17 cellular contexts compared by ENCODE assay signal in the genomic region with DNA sequence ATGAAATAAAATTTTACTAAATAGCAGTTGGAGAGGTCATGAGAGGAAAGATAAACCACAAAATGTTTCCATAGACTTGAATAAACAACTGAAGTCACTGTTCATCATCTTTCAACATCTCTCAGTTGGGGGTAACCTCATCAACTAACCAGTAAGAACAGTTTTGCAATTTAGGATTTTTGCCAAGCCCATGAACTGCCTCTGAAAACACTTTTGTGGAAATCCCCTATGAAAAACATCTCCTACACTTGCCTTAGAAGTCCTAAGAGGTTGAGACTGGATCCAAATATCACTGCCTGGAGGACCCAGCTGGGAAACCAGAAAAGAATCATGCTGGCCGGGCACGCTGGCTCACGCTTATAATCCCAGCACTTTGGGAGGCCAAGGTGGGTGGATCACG.
DNase-seq lines count a peak whose midpoint lies in the region; ATAC-seq and TF ChIP-seq lines count a peak whose summit lies in the region.
"Had no signal": no experiment of that assay in that cellular context is flagged by ENCODE, and none has a peak within 500 bp of the region (broad histone marks: within the 10 kb centered on the region; RNA-seq: fewer than 3 reads in every experiment).

No MANE protein-coding gene starts in this region.

- no peak overlapping the region for H2AK5ac ChIP-seq in IMR-90 (ENCODE audit: low read depth, low read length)

- H3K23ac ChIP-seq in IMR-90 (ENCODE audit: low read depth, low read length), result no peak overlapping the region

- H2BK5ac ChIP-seq in IMR-90 (ENCODE audit: low read depth, low read length, poor library complexity, severe bottlenecking), result peak overlapping the region; percentile 99

- H2AK9ac ChIP-seq in IMR-90 (replicated peaks; ENCODE audit: low read depth, low read length, poor library complexity), result no peak overlapping the region

- no peak overlapping the region for H3K27ac Mint-ChIP-seq in activated CD8-positive, alpha-beta T cell treated with anti-CD3 and anti-CD28 coated beads for 36 hours
- no peak overlapping the region for H3K27ac Mint-ChIP-seq in activated naive CD4-positive, alpha-beta T cell treated with anti-CD3 and anti-CD28 coated beads, Interleukin-2, amount 10 ng/mL, durations not matched to agents 7 days and 5 days
- H3K27ac Mint-ChIP-seq: activated CD4-positive, alpha-beta memory T cell treated with anti-CD3 and anti-CD28 coated beads, Interleukin-2, amount 10 ng/mL, durations not matched to agents 7 days and 5 days; T-helper 1 cell treated with Interleukin-12 subunit alpha and Interleukin-12 subunit beta and Interleukin-4 antibody, amounts not matched to agents 30 μg/mL and 1 μg/mL, for 36 hours had no signal

- H3K27me3 ChIP-seq in AG04450 (ENCODE audit: control insufficient read depth, insufficient read depth, low read length) (no peaks in the 10 kb centered on the region), IMR-90 (ENCODE audit: control insufficient read depth, insufficient read depth, low read length) (no peaks in the 10 kb centered on the region)
- H3K27me3 ChIP-seq: BE2C, pancreas, upper lobe of right lung had no signal

- no peaks in the 10 kb centered on the region; the same call in 1 of the 2 replicates for H3K9me3 ChIP-seq in AG04450 (ENCODE audit: control insufficient read depth, insufficient read depth, low read length)
- no peaks in the 10 kb centered on the region for H3K9me3 ChIP-seq in IMR-90 (ENCODE audit: control insufficient read depth, insufficient read depth, low read length)
- H3K9me3 ChIP-seq: BE2C, pancreas, upper lobe of right lung had no signal

- no peaks in the 10 kb centered on the region for H3K9me1 ChIP-seq in IMR-90 (ENCODE audit: insufficient read depth, low read length)

- in situ Hi-C loops in IMR-90 (cut with MboI; ENCODE audit: low sequenced_read_pairs), result no loop called here
- in situ Hi-C loops in astrocyte of the spinal cord (cut with HindIII; ENCODE audit: low sequenced_read_pairs), result no loop called here

- no peaks in the 10 kb centered on the region for H3K4me1 Mint-ChIP-seq in activated CD8-positive, alpha-beta T cell treated with anti-CD3 and anti-CD28 coated beads for 36 hours (ENCODE audit: low read depth)
- H3K4me1 Mint-ChIP-seq in activated naive CD4-positive, alpha-beta T cell treated with anti-CD3 and anti-CD28 coated beads, Interleukin-2, amount 10 ng/mL, durations not matched to agents 7 days and 5 days, result no peaks in the 10 kb centered on the region
- H3K4me1 Mint-ChIP-seq: activated CD4-positive, alpha-beta memory T cell treated with anti-CD3 and anti-CD28 coated beads, Interleukin-2, amount 10 ng/mL, durations not matched to agents 7 days and 5 days; central memory CD8-positive, alpha-beta T cell had no signal

- no peaks in the 10 kb centered on the region for H4K20me1 ChIP-seq in IMR-90 (ENCODE audit: insufficient read depth, low read length)

- 72% methylated on average over 3 of the region's 4 CpGs; no CpG with 5 or more reads in 1 of the 2 experiments for WGBS in IMR-90 (ENCODE audit: extremely low coverage in 2 of 2, insufficient read length in 1 of 2), 2 experiments

- no peak overlapping the region for H3K4me3 Mint-ChIP-seq in activated CD8-positive, alpha-beta T cell treated with anti-CD3 and anti-CD28 coated beads for 36 hours
- H3K4me3 Mint-ChIP-seq in activated naive CD4-positive, alpha-beta T cell treated with anti-CD3 and anti-CD28 coated beads, Interleukin-2, amount 10 ng/mL, durations not matched to agents 7 days and 5 days, result no peak overlapping the region
- H3K4me3 Mint-ChIP-seq: activated CD4-positive, alpha-beta memory T cell treated with anti-CD3 and anti-CD28 coated beads, Interleukin-2, amount 10 ng/mL, durations not matched to agents 7 days and 5 days; central memory CD8-positive, alpha-beta T cell; T-helper 1 cell treated with Interleukin-12 subunit alpha and Interleukin-12 subunit beta and Interleukin-4 antibody, amounts not matched to agents 30 μg/mL and 1 μg/mL, for 36 hours had no signal

- H3K9ac ChIP-seq in IMR-90 (ENCODE audit: low read depth, low read length), result no peak overlapping the region

- H3K4me1 ChIP-seq in IMR-90 (ENCODE audit: control insufficient read depth, insufficient read depth, low read length), result peaks cover 7% of the 10 kb centered on the region
- H3K4me1 ChIP-seq: BE2C, upper lobe of right lung had no signal

- peak overlapping the region; percentile 97 for H4K91ac ChIP-seq in IMR-90 (ENCODE audit: insufficient read depth, low read depth, low read length)

- no peak overlapping the region for H4K5ac ChIP-seq in IMR-90 (ENCODE audit: low read depth, low read length)

- dilution Hi-C loops in IMR-90 (cut with HindIII; ENCODE audit: low sequenced_read_pairs, unreplicated experiment), result no loop called here

- no peak overlapping the region for H2BK15ac ChIP-seq in IMR-90 (ENCODE audit: low read depth, low read length)

- no peak for TF ChIP-seq POLR2A in IMR-90 (IDR thresholded peaks at IDR 0.05; ENCODE audit: low read depth, low read length)

- H3K9me3 Mint-ChIP-seq in activated CD8-positive, alpha-beta T cell treated with anti-CD3 and anti-CD28 coated beads for 36 hours, result peaks cover 3% of the 10 kb centered on the region
- H3K9me3 Mint-ChIP-seq in activated naive CD4-positive, alpha-beta T cell treated with anti-CD3 and anti-CD28 coated beads, Interleukin-2, amount 10 ng/mL, durations not matched to agents 7 days and 5 days, result peaks cover 2% of the 10 kb centered on the region
- H3K9me3 Mint-ChIP-seq: activated CD4-positive, alpha-beta memory T cell treated with anti-CD3 and anti-CD28 coated beads, Interleukin-2, amount 10 ng/mL, durations not matched to agents 7 days and 5 days had no signal

- H3K79me1 ChIP-seq in IMR-90 (ENCODE audit: low read depth in 1 of 2, low read length in 2 of 2), result no peaks in the 10 kb centered on the region

- H2AFZ ChIP-seq in IMR-90 (replicated peaks; ENCODE audit: low read length, poor library complexity), result no peak overlapping the region

- peak overlapping the region; percentile 66 for H3K27ac ChIP-seq in AG04450 (ENCODE audit: low read depth, low read length)
- peak overlapping the region; percentile 80 for H3K27ac ChIP-seq in IMR-90 (ENCODE audit: insufficient read depth, low read length)
- H3K27ac ChIP-seq: upper lobe of right lung had no signal

- no TSS peak for BruUV-seq in IMR-90 (replicated peaks; lab: Mats Ljungman, UMichigan)

- H4K8ac ChIP-seq in IMR-90 (ENCODE audit: low read depth in 2 of 2, low read length in 2 of 2), result peak overlapping the region in 1 of 2 experiments; percentile 86; a peak in 2 of 4 replicates

- H3K36me3 Mint-ChIP-seq in activated CD8-positive, alpha-beta T cell treated with anti-CD3 and anti-CD28 coated beads for 36 hours (ENCODE audit: low read depth), result no peaks in the 10 kb centered on the region
- H3K36me3 Mint-ChIP-seq in activated naive CD4-positive, alpha-beta T cell treated with anti-CD3 and anti-CD28 coated beads, Interleukin-2, amount 10 ng/mL, durations not matched to agents 7 days and 5 days, result no peaks in the 10 kb centered on the region

- H3K36me3 ChIP-seq in IMR-90 (ENCODE audit: control insufficient read depth, insufficient read depth, low read length), result no peaks in the 10 kb centered on the region
- H3K36me3 ChIP-seq: BE2C, pancreas, upper lobe of right lung had no signal

- H3K56ac ChIP-seq in IMR-90 (ENCODE audit: extremely low read depth, insufficient read depth, low read length), result peak overlapping the region; percentile 62; the same call in 1 of the 2 replicates

- H3K4me2 ChIP-seq in IMR-90 (ENCODE audit: low read depth, low read length), result no peak overlapping the region

- peak overlapping the region; percentile 97; the same call in 1 of the 2 replicates for H3K4ac ChIP-seq in IMR-90 (ENCODE audit: low read depth, low read length)

- peak overlapping the region; percentile 100; the same call in 1 of the 2 replicates for H2BK120ac ChIP-seq in IMR-90 (ENCODE audit: low read depth, low read length)

- H3K4me3 ChIP-seq in AG04450 (ENCODE audit: low read depth, low read length) (no peak overlapping the region), IMR-90 (ENCODE audit: insufficient read depth, low read depth, low read length) (no peak overlapping the region), astrocyte of the spinal cord (ENCODE audit: low read depth, low read length) (no peak overlapping the region)
- H3K4me3 ChIP-seq: pancreas, upper lobe of right lung had no signal

- TF ChIP-seq CTCF in AG04450 (IDR thresholded peaks at IDR 0.05; ENCODE audit: low read depth, low read length), result no peak
- TF ChIP-seq CTCF in IMR-90 (conservative IDR thresholded peaks at IDR 0.05; ENCODE audit: low read depth, low read length), result no peak
- no peak for TF ChIP-seq CTCF in astrocyte of the spinal cord (IDR thresholded peaks at IDR 0.05; ENCODE audit: low read depth, low read length)
- TF ChIP-seq CTCF in activated CD8-positive, alpha-beta T cell treated with anti-CD3 and anti-CD28 coated beads for 36 hours (IDR thresholded peaks at IDR 0.05), result no peak
- no peak for TF ChIP-seq CTCF in GM10248 (IDR thresholded peaks at IDR 0.05; ENCODE audit: control extremely low read depth, extremely low read depth, low read depth, missing control alignments)

- no peak overlapping the region for H3K18ac ChIP-seq in IMR-90 (ENCODE audit: low read depth, low read length)

- DNase-seq in AG04450 (ENCODE audit: low read depth, low spot score) (peak; percentile 97), IMR-90 (peak; percentile 99), astrocyte of the spinal cord (ENCODE audit: low read depth, low spot score) (peak; percentile 98), iris pigment epithelial cell (ENCODE audit: low read depth) (peak; percentile 100), GM10248 (ENCODE audit: extremely low spot score) (no peak)
- no peak for DNase-seq in activated CD8-positive, alpha-beta T cell treated with anti-CD3 and anti-CD28 coated beads for 36 hours
- DNase-seq in activated naive CD4-positive, alpha-beta T cell (lab: John Stamatoyannopoulos, UW), result no peak
- DNase-seq in activated naive CD4-positive, alpha-beta T cell treated with anti-CD3 and anti-CD28 coated beads, Interleukin-2, amount 10 ng/mL, durations not matched to agents 7 days and 5 days, result no peak
- DNase-seq: activated CD4-positive, alpha-beta memory T cell treated with anti-CD3 and anti-CD28 coated beads, Interleukin-2, amount 10 ng/mL, durations not matched to agents 7 days and 5 days; BE2C; DMS79 treated with DMSO at 0.1 percent for 48 hours; erythroblast; midbrain; pancreas; upper lobe of right lung had no signal

- no peak for TF ChIP-seq RAD21 in IMR-90 (IDR thresholded peaks at IDR 0.05; ENCODE audit: low read length)

- ATAC-seq in IMR-90 (ENCODE audit: low read depth), result peak; percentile 89
- ATAC-seq in activated CD8-positive, alpha-beta T cell treated with anti-CD3 and anti-CD28 coated beads for 36 hours, result no peak
- ATAC-seq: upper lobe of right lung had no signal

- CTCF ChIA-PET in AG04450 (lab: Charles Lee), result no interaction called here
- CTCF ChIA-PET in IMR-90 (lab: Yijun Ruan, JAX), result interaction anchor here (0.9 kb wide), 1 partner anchor 1061 kb away, joined by 4 read pairs; no protein-coding TSS in a partner anchor
- CTCF ChIA-PET in activated CD8-positive, alpha-beta T cell treated with anti-CD3 and anti-CD28 coated beads for 36 hours (lab: Charles Lee), result no interaction called here
- CTCF ChIA-PET in activated naive CD4-positive, alpha-beta T cell treated with anti-CD3 and anti-CD28 coated beads, Interleukin-2, amount 10 ng/mL, durations not matched to agents 7 days and 5 days (lab: Charles Lee), result no interaction called here
- CTCF ChIA-PET in GM10248 (lab: Yijun Ruan, JAX), result interaction anchor here (1.3 kb wide), 1 partner anchor 36 kb away, joined by 3 read pairs; no protein-coding TSS in a partner anchor

- intact Hi-C loops in IMR-90 (cut with micrococcal nuclease), result loop anchor here (2.0 kb wide), 1 partner anchor 55 kb away; no protein-coding TSS in a partner anchor
- intact Hi-C loops in activated CD8-positive, alpha-beta T cell treated with anti-CD3 and anti-CD28 coated beads for 36 hours (cut with micrococcal nuclease), result no loop called here

- H3K27me3 Mint-ChIP-seq in activated CD8-positive, alpha-beta T cell treated with anti-CD3 and anti-CD28 coated beads for 36 hours, result no peaks in the 10 kb centered on the region
- H3K27me3 Mint-ChIP-seq in activated naive CD4-positive, alpha-beta T cell treated with anti-CD3 and anti-CD28 coated beads, Interleukin-2, amount 10 ng/mL, durations not matched to agents 7 days and 5 days, result no peaks in the 10 kb centered on the region
- H3K27me3 Mint-ChIP-seq: activated CD4-positive, alpha-beta memory T cell treated with anti-CD3 and anti-CD28 coated beads, Interleukin-2, amount 10 ng/mL, durations not matched to agents 7 days and 5 days; central memory CD8-positive, alpha-beta T cell had no signal

- no peak overlapping the region for H3K14ac ChIP-seq in IMR-90 (replicated peaks; ENCODE audit: low read depth, low read length)

- 0 out of 2 replicates have a peak overlapping the region, but pooled peaks have one; percentile 35 for H2BK20ac ChIP-seq in IMR-90 (ENCODE audit: low read depth, low read length)

- POLR2A ChIA-PET in AG04450 (lab: Yijun Ruan, JAX), result interaction anchor here (0.7 to 0.8 kb wide), 2 partner anchors 57 to 981 kb away, joined by 3 to 5 read pairs; no protein-coding TSS in a partner anchor
- POLR2A ChIA-PET in IMR-90 (lab: Charles Lee; ENCODE audit: unreplicated experiment), result no interaction called here
- POLR2A ChIA-PET in activated CD8-positive, alpha-beta T cell treated with anti-CD3 and anti-CD28 coated beads for 36 hours (lab: Charles Lee), result no interaction called here
- POLR2A ChIA-PET in GM10248 (lab: Yijun Ruan, JAX), result no interaction called here

Comparison
In these comparisons a context has a peak if more than half of its experiments do, and no peak if none do; other contexts are left out.
1. DNase-seq: peak in AG04450 (single experiment), IMR-90 (single experiment), astrocyte of the spinal cord (single experiment) and iris pigment epithelial cell (single experiment); none in activated CD8-positive, alpha-beta T cell treated with anti-CD3 and anti-CD28 coated beads for 36 hours (single experiment), activated naive CD4-positive, alpha-beta T cell (0 of 4), activated naive CD4-positive, alpha-beta T cell treated with anti-CD3 and anti-CD28 coated beads, Interleukin-2, amount 10 ng/mL, durations not matched to agents 7 days and 5 days (single experiment) and GM10248 (single experiment).
2. CTCF ChIA-PET loops: an anchor here in IMR-90 (0.9 kb wide) and GM10248 (1.3 kb wide); none called in AG04450, activated CD8-positive, alpha-beta T cell treated with anti-CD3 and anti-CD28 coated beads for 36 hours and activated naive CD4-positive, alpha-beta T cell treated with anti-CD3 and anti-CD28 coated beads, Interleukin-2, amount 10 ng/mL, durations not matched to agents 7 days and 5 days.